ENCODE assay signal across 9 cellular contexts in genomic region chr1:1959840-1960479, GRCh38. TPM values are rescaled to one million over a fixed set of nuclear protein-coding genes. Genes with fewer than 3 reads are reported as not detected.
A peak's percentile ranks its signal among the peaks of the same experiment; 100 is the strongest.
DNase-seq lines count a peak whose midpoint lies in the region; ATAC-seq and TF ChIP-seq lines count a peak whose summit lies in the region.
"Had no signal": no experiment of that assay in that cellular context is flagged by ENCODE, and none has a peak within 500 bp of the region (broad histone marks: within the 10 kb centered on the region; RNA-seq: fewer than 3 reads in every experiment).

No MANE protein-coding gene starts in this region.

- no peak for ATAC-seq in HG03442 (IDR thresholded peaks at IDR 0.05; ENCODE audit: unreplicated experiment)

- no peaks in the 10 kb centered on the region for H3K9me3 Mint-ChIP-seq in immature natural killer cell

- no peaks in the 10 kb centered on the region for H3K36me3 Mint-ChIP-seq in immature natural killer cell

- H3K4me1 ChIP-seq in breast epithelium = peaks cover 0 to 5% of the 10 kb centered on the region in 2 donors

- no peak overlapping the region for H3K27ac Mint-ChIP-seq in immature natural killer cell

- peaks cover 0 to under 1% of the 10 kb centered on the region in 2 donors for H3K4me1 Mint-ChIP-seq in immature natural killer cell

- no peaks in the 10 kb centered on the region for H3K36me3 ChIP-seq in WERI-Rb-1
- no peaks in the 10 kb centered on the region for H3K36me3 ChIP-seq in breast epithelium

- H3K4me3 Mint-ChIP-seq in immature natural killer cell = no peak overlapping the region

- DNase-seq in NCI-H1417 (lab: John Stamatoyannopoulos, UW) (peak; percentile 32 to 81 (median 59)), NCI-H1417 treated with DMSO at 0.1 percent for 48 hours (lab: John Stamatoyannopoulos, UW) (no peak), NCI-H2029 treated with DMSO at 0.1 percent for 48 hours (lab: John Stamatoyannopoulos, UW) (peak; percentile 14), WERI-Rb-1 (peak; percentile 94), breast epithelium (ENCODE audit: low spot score in 2 of 2) (peak; percentile 71 to 90), immature natural killer cell (peak in 2 of 3 donors; percentile 11 to 19)
- DNase-seq in stimulated activated CD4-positive, alpha-beta T cell treated with anti-CD3 and anti-CD28 coated beads, Interleukin-15, amount 100 ng/mL, for 48 hours (ENCODE audit: low read depth in 2 of 2) = peak; percentile 71 to 79

- TF ChIP-seq POLR2A in breast epithelium (IDR thresholded peaks at IDR 0.05) = no peak

- H3K27me3 ChIP-seq in WERI-Rb-1 (ENCODE audit: insufficient read depth, low read depth, severe bottlenecking) (no peaks in the 10 kb centered on the region), breast epithelium (peaks cover 0 to 52% of the 10 kb centered on the region in 2 donors)

- H3K9me3 ChIP-seq in WERI-Rb-1 (ENCODE audit: severe bottlenecking) = no peaks in the 10 kb centered on the region
- no peaks in the 10 kb centered on the region for H3K9me3 ChIP-seq in breast epithelium

- peak overlapping the region; percentile 25 for H3K4me3 ChIP-seq in WERI-Rb-1 (ENCODE audit: low read depth, low read length)
- H3K4me3 ChIP-seq in breast epithelium = peak overlapping the region in 2 of 3 donors; percentile 14 to 48
- H3K4me3 ChIP-seq: skin epidermis had no signal

- H3K27ac ChIP-seq in WERI-Rb-1 (no peak overlapping the region), breast epithelium (no peak overlapping the region)
- H3K27ac ChIP-seq: skin epidermis had no signal

- TF ChIP-seq CTCF in WERI-Rb-1 (IDR thresholded peaks at IDR 0.05; ENCODE audit: low read depth, low read length) (peak; percentile 93), breast epithelium (IDR thresholded peaks at IDR 0.05) (peak; percentile 67 to 83 (median 83))

- peaks cover 0 to 13% (median under 1%) of the 10 kb centered on the region in 3 donors for H3K27me3 Mint-ChIP-seq in immature natural killer cell (ENCODE audit: low read depth in 3 of 3)

- intact Hi-C loops in breast epithelium (cut with DNase I; ENCODE audit: low total_unique reads) = no loop called here

RNA-seq across cellular contexts. Expression of gene TMEM52, which starts 40.9 kb away (rescaled TPM):
- total RNA-seq in breast epithelium = 1 to 10 TPM in 2 of 3 donors, not detected in 1; 1.6 to 2.9 TPM
- under 1 TPM in 1 of 3 donors, not detected in 2; 0.18 TPM for polyA plus RNA-seq in immature natural killer cell

RNA-seq across cellular contexts. Expression of gene CFAP74, which starts 43.6 kb away (rescaled TPM):
- total RNA-seq in breast epithelium = under 1 TPM in 2 of 3 donors, not detected in 1; 0.29 to 0.98 TPM
- polyA plus RNA-seq in immature natural killer cell = not detected

RNA-seq across cellular contexts. Expression of gene CALML6, which starts 44.9 kb away (rescaled TPM):
- total RNA-seq in breast epithelium = 1 to 10 TPM in 1 of 3 donors, under 1 TPM in 1, not detected in 1; 0.33 to 1.2 TPM
- not detected for polyA plus RNA-seq in immature natural killer cell

RNA-seq across cellular contexts. Expression of gene GABRD, which starts 59.2 kb away (rescaled TPM):
- not detected for total RNA-seq in breast epithelium
- not detected for polyA plus RNA-seq in immature natural killer cell
